Comparison of ENCODE assay signal across 8 cellular contexts in the genomic region with DNA sequence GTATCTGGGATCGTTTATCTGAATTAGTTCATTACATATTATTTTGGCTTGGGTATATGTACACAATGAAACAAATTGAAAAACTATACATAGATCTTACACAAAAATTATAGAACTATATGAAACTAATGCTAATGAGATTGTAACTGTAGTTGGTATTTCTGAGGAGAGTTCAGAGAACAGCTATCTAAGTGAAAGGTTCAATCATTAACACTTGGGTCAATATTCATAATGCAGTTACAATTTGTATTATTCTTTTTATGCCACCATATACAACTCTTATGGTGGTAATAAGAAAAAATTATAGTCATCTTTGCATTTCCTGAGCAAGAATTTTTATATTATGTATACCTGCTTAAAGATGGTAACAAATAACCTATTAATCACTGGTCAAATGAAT.
"Had no signal": no experiment of that assay in that cellular context is flagged by ENCODE, and none has a peak within 500 bp of the region (broad histone marks: within the 10 kb centered on the region; RNA-seq: fewer than 3 reads in every experiment).

No MANE protein-coding gene starts in this region.

- DNase-seq: GDM1, GF-D8 had no signal

- H3K4me3 ChIP-seq: GM12878 had no signal

- FAIRE-seq: G401.6, GM12878, GM12891, GM12892, GM18507, GM19239 had no signal

- ATAC-seq: GM12878 had no signal
